Comparison of ENCODE assay signal across 15 cellular contexts in the genomic region with DNA sequence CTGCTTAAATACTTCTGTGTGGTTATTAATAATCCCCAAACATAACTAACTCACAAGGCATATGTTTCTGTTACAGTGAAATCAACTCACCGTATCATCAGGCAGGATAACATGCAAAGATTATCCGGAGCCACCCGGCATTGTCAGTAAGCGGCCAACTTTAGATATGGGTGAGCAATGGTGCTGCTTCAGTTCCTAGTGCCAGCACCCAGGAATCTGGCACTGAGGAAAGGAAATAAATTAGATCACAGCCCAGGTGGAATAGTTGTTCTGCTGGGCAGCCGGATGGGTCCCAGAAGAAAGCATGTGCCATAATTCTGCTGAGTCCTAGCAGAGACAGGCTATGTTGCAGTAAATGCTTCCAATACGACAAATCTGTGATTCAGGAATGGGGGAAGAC.
DNase-seq lines count a peak whose midpoint lies in the region; ATAC-seq and TF ChIP-seq lines count a peak whose summit lies in the region.
"Had no signal": no experiment of that assay in that cellular context is flagged by ENCODE, and none has a peak within 500 bp of the region (broad histone marks: within the 10 kb centered on the region; RNA-seq: fewer than 3 reads in every experiment).

No MANE protein-coding gene starts in this region.

- ATAC-seq in HG02981 (IDR thresholded peaks at IDR 0.05; ENCODE audit: unreplicated experiment), result no peak
- no peak for ATAC-seq in GM18868 (IDR thresholded peaks at IDR 0.05; ENCODE audit: unreplicated experiment)
- ATAC-seq: CD8-positive, alpha-beta T cell; HepG2 had no signal

- TF ChIP-seq POLR2A in uterus (IDR thresholded peaks at IDR 0.05), result no peak

- intact Hi-C loops in uterus (cut with DNase I; ENCODE audit: low total_unique reads), result no loop called here

- TF ChIP-seq CTCF in uterus (IDR thresholded peaks at IDR 0.05), result no peak

- H3K9me3 ChIP-seq in MG63 (no peaks in the 10 kb centered on the region), uterus (no peaks in the 10 kb centered on the region)

- H3K4me3 ChIP-seq in MG63 (no peak overlapping the region), uterus (no peak overlapping the region)

- no peaks in the 10 kb centered on the region for H3K27me3 ChIP-seq in MG63
- no peaks in the 10 kb centered on the region for H3K27me3 ChIP-seq in uterus

- peak; percentile 1 for DNase-seq in NCI-H1694 treated with DMSO at 0.1 percent for 48 hours (lab: John Stamatoyannopoulos, UW)
- DNase-seq in NCI-H1694 (lab: John Stamatoyannopoulos, UW), result no peak
- DNase-seq in MG63, result peak; percentile 45
- peak; percentile 69 for DNase-seq in cerebellum (ENCODE audit: low spot score)
- no peak for DNase-seq in uterus
- DNase-seq: CD8-positive, alpha-beta T cell; COR-L47; DMS153; EL; GDM1; H7 had no signal

- peaks cover 0 to 7% of the 10 kb centered on the region in 2 donors for H3K4me1 ChIP-seq in uterus

- H3K36me3 ChIP-seq in MG63 (no peaks in the 10 kb centered on the region), uterus (no peaks in the 10 kb centered on the region)

- H3K27ac ChIP-seq in uterus, result peak overlapping the region; percentile 57 to 64
- H3K27ac ChIP-seq: 22Rv1 had no signal

Comparison
In these comparisons a context has a peak if more than half of its experiments do, and no peak if none do; other contexts are left out.
1. DNase-seq: peak in NCI-H1694 treated with DMSO at 0.1 percent for 48 hours (single experiment), MG63 (single experiment) and cerebellum (single experiment); none in NCI-H1694 (single experiment) and uterus (0 of 2).